Comparison of ENCODE assay signal across 21 cellular contexts in the genomic region with DNA sequence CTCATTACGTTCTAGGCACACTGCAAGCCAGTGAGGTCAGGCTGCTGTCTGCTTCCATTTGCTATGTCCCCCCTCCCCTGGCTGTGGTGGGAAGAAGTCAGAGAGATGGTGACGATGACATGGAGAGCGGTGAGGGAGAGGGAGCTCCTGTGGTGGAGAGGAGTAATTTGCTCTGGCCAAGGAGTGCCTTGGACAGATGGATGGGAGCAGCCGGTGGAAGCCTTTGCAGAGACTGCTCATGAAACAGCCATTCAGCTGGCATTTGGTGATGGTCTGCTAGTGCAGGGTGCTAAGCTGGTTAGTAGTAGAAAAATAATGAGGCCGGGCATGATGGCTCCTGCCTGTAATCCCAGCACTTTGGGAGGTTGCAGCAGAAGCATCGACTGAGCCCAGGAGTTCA.
DNase-seq lines count a peak whose midpoint lies in the region; ATAC-seq and TF ChIP-seq lines count a peak whose summit lies in the region.
"Had no signal": no experiment of that assay in that cellular context is flagged by ENCODE, and none has a peak within 500 bp of the region (broad histone marks: within the 10 kb centered on the region; RNA-seq: fewer than 3 reads in every experiment).

No MANE protein-coding gene starts in this region.

- no peak for TF ChIP-seq POLR2A in body of pancreas (IDR thresholded peaks at IDR 0.05)

- WGBS in aorta, 2 donors, result 47 to 60% methylated on average over 6 of the region's 6 CpGs
- WGBS in body of pancreas, 2 donors, result 81 to 87% methylated on average over 6 of the region's 6 CpGs

- intact Hi-C loops in aorta (cut with DNase I) (no loop called here), body of pancreas (cut with DNase I) (no loop called here), left colon (cut with DNase I, micrococcal nuclease) (no loop called here)

- H3K4me1 ChIP-seq in SJCRH30 (no peaks in the 10 kb centered on the region), aorta (ENCODE audit: control insufficient read depth in 1 of 2, insufficient read depth in 2 of 2, low read length in 2 of 2) (no peaks in the 10 kb centered on the region), body of pancreas (no peaks in the 10 kb centered on the region)

- H3K9me3 ChIP-seq in SJCRH30 (replicated peaks), result no peaks in the 10 kb centered on the region
- no peaks in the 10 kb centered on the region for H3K9me3 ChIP-seq in aorta (ENCODE audit: control insufficient read depth, low read length)
- no peaks in the 10 kb centered on the region for H3K9me3 ChIP-seq in body of pancreas

- H3K9me3 Mint-ChIP-seq in glutamatergic neuron (ENCODE audit: unreplicated experiment), result peaks cover 9% of the 10 kb centered on the region
- H3K9me3 Mint-ChIP-seq: CD8-positive, alpha-beta memory T cell; H9; HFFc6 had no signal

- TF ChIP-seq CTCF in glutamatergic neuron (IDR thresholded peaks at IDR 0.05; ENCODE audit: partially characterized antibody, unreplicated experiment) (no peak), body of pancreas (IDR thresholded peaks at IDR 0.05) (no peak)

- H3K27me3 Mint-ChIP-seq in glutamatergic neuron (ENCODE audit: unreplicated experiment), result peaks cover 5% of the 10 kb centered on the region

- H3K27ac ChIP-seq in SJCRH30, result no peak overlapping the region
- H3K27ac ChIP-seq in aorta (ENCODE audit: low read depth in 1 of 2, low read length in 2 of 2), result no peak overlapping the region
- no peak overlapping the region for H3K27ac ChIP-seq in body of pancreas
- H3K27ac ChIP-seq: KMS-11 had no signal

- peaks cover 11% of the 10 kb centered on the region for H3K4me1 Mint-ChIP-seq in glutamatergic neuron (ENCODE audit: low read depth, unreplicated experiment)
- H3K4me1 Mint-ChIP-seq: CD8-positive, alpha-beta memory T cell had no signal

- H3K36me3 ChIP-seq in SJCRH30 (no peaks in the 10 kb centered on the region), aorta (ENCODE audit: control insufficient read depth in 1 of 2, insufficient read depth in 2 of 2, low read length in 1 of 2) (no peaks in the 10 kb centered on the region), body of pancreas (replicated peaks in 1 of 2; ENCODE audit: insufficient read depth in 1 of 2, low read depth in 2 of 2) (no peaks in the 10 kb centered on the region)

- H3K27me3 ChIP-seq in SJCRH30, result no peaks in the 10 kb centered on the region
- no peaks in the 10 kb centered on the region for H3K27me3 ChIP-seq in aorta (ENCODE audit: control insufficient read depth in 1 of 2, insufficient read depth in 2 of 2, low read length in 1 of 2)
- no peaks in the 10 kb centered on the region for H3K27me3 ChIP-seq in body of pancreas

- H3K4me3 ChIP-seq in SJCRH30 (no peak overlapping the region), aorta (ENCODE audit: low read length in 2 of 2) (no peak overlapping the region), body of pancreas (no peak overlapping the region)

- DNase-seq in NCI-H82 (lab: John Stamatoyannopoulos, UW), result peak; percentile 65
- DNase-seq in NCI-H82 treated with DMSO at 0.1 percent for 48 hours (lab: John Stamatoyannopoulos, UW; ENCODE audit: unreplicated experiment), result no peak
- peak; percentile 24 to 42 for DNase-seq in SJCRH30
- peak; percentile 24 for DNase-seq in glutamatergic neuron
- no peak for DNase-seq in aorta
- DNase-seq in body of pancreas, result no peak
- DNase-seq in hippocampal formation (lab: John Stamatoyannopoulos, UW), result no peak
- no peak for DNase-seq in left colon
- DNase-seq: 8988T; AML-193; Calu3; CD8-positive, alpha-beta memory T cell; H9; HFFc6; IMR-90; MV-4-11; NCI-H1105 treated with DMSO at 0.1 percent for 48 hours; NCI-H187; NCI-H510A had no signal

- no peak overlapping the region for H3K4me3 Mint-ChIP-seq in glutamatergic neuron (ENCODE audit: unreplicated experiment)
- H3K4me3 Mint-ChIP-seq: CD8-positive, alpha-beta memory T cell; H9; HFFc6 had no signal

- peaks cover 4% of the 10 kb centered on the region for H3K36me3 Mint-ChIP-seq in glutamatergic neuron (ENCODE audit: unreplicated experiment)

- ATAC-seq in aorta (ENCODE audit: low FRiP score) (peak; percentile 15), body of pancreas (no peak), left colon (no peak)
- ATAC-seq: Right ventricle myocardium inferior had no signal

- peak overlapping the region; percentile 30 for H3K27ac Mint-ChIP-seq in glutamatergic neuron (ENCODE audit: unreplicated experiment)
- H3K27ac Mint-ChIP-seq: CD8-positive, alpha-beta memory T cell; H9; HFFc6 had no signal

Comparison
In these comparisons a context has a peak if more than half of its experiments do, and no peak if none do; other contexts are left out.
1. DNase-seq: peak in NCI-H82 (single experiment), SJCRH30 (2 of 2) and glutamatergic neuron (single experiment); none in NCI-H82 treated with DMSO at 0.1 percent for 48 hours (single experiment), aorta (0 of 2), body of pancreas (0 of 4), hippocampal formation (0 of 2) and left colon (0 of 2).